ENCODE assay signal across 27 cellular contexts in the genomic region with DNA sequence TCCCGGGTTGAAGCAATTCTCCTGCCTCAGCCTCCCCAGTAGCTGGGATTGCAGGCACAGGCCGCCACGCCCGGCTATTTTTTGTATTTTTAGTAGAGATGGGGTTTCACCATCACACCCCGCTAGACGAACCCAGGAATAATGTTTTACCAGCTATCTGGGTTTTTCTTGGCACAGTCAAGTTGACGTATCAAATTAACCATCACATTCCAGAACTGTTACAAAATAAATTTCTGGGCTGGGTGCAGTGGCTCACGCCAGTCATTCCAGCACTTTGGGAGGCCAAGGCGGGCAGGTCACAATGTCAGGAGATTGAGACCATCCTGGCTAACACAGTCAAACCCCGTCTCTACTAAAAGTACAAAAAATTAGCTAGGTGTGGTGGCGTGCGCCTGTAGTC.
"Had no signal": no experiment of that assay in that cellular context is flagged by ENCODE, and none has a peak within 500 bp of the region (broad histone marks: within the 10 kb centered on the region; RNA-seq: fewer than 3 reads in every experiment).

No MANE protein-coding gene starts in this region.

- H3K4me1 Mint-ChIP-seq: activated naive CD8-positive, alpha-beta T cell treated with anti-CD3 and anti-CD28 coated beads for 36 hours; naive thymus-derived CD4-positive, alpha-beta T cell had no signal

- H3K27me3 ChIP-seq: adrenal gland, brain microvascular endothelial cell, dorsolateral prefrontal cortex, heart left ventricle, ovary, spleen, tibial nerve had no signal

- DNase-seq: activated CD4-positive, alpha-beta T cell treated with anti-CD3 and anti-CD28 coated beads for 4 hours; activated CD4-positive, alpha-beta T cell treated with anti-CD3 and anti-CD28 coated beads, Interleukin-2, amount 50 U/mL, for 4 hours; activated effector memory CD4-positive, alpha-beta T cell treated with Interleukin-2 at 50 U/mL for 16 hours; activated naive CD4-positive, alpha-beta T cell treated with anti-CD3 and anti-CD28 coated beads for 36 hours; activated naive CD8-positive, alpha-beta T cell treated with anti-CD3 and anti-CD28 coated beads for 36 hours; adrenal gland; aorta; brain microvascular endothelial cell; dorsolateral prefrontal cortex; effector memory CD4-positive, alpha-beta T cell; erythroblast; heart left ventricle; hypothalamus; left ventricle myocardium inferior; naive thymus-derived CD4-positive, alpha-beta T cell; ovary; retina; spleen; stimulated activated CD4-positive, alpha-beta T cell treated with anti-CD3 and anti-CD28 coated beads, Interleukin-2, amount 100 ng/mL, for 48 hours; stimulated activated naive CD4-positive, alpha-beta T cell treated with Interleukin-2 at 50 U/mL for 16 hours; T-helper 1 cell; T-helper 9 cell had no signal

- H3K4me3 Mint-ChIP-seq: activated naive CD4-positive, alpha-beta T cell treated with anti-CD3 and anti-CD28 coated beads for 36 hours; activated naive CD8-positive, alpha-beta T cell treated with anti-CD3 and anti-CD28 coated beads for 36 hours; naive thymus-derived CD4-positive, alpha-beta T cell had no signal

- H3K27ac Mint-ChIP-seq: activated naive CD4-positive, alpha-beta T cell treated with anti-CD3 and anti-CD28 coated beads for 36 hours; activated naive CD8-positive, alpha-beta T cell treated with anti-CD3 and anti-CD28 coated beads for 36 hours; progenitor cell of endocrine pancreas had no signal

- H3K9me3 ChIP-seq: adrenal gland, ovary had no signal

- H3K4me1 ChIP-seq: adrenal gland, heart left ventricle, left ventricle myocardium inferior, spleen, tibial nerve had no signal

- ATAC-seq: heart left ventricle; naive thymus-derived CD4-positive, alpha-beta T cell had no signal

- H3K27me3 Mint-ChIP-seq: activated naive CD8-positive, alpha-beta T cell treated with anti-CD3 and anti-CD28 coated beads for 36 hours; progenitor cell of endocrine pancreas had no signal

- H3K27ac ChIP-seq: adrenal gland, brain microvascular endothelial cell, coronary artery, dorsolateral prefrontal cortex, heart left ventricle, left ventricle myocardium inferior, ovary, spleen, tibial nerve, VCaP had no signal

- H3K36me3 Mint-ChIP-seq: activated naive CD8-positive, alpha-beta T cell treated with anti-CD3 and anti-CD28 coated beads for 36 hours; naive thymus-derived CD4-positive, alpha-beta T cell had no signal

- H3K4me3 ChIP-seq: adrenal gland, coronary artery, dorsolateral prefrontal cortex, heart left ventricle, left ventricle myocardium inferior, lung, ovary, spleen, tibial nerve had no signal

- H3K36me3 ChIP-seq: adrenal gland, brain microvascular endothelial cell, heart left ventricle, left ventricle myocardium inferior, ovary, spleen, tibial nerve had no signal
